Comparison of ENCODE assay signal across 1 cellular context in genomic region chr6:111483736-111484654, GRCh38.
TF ChIP-seq lines count a peak whose summit lies in the region.

No MANE protein-coding gene starts in this region.

TF ChIP-seq in HepG2, 621 proteins besides CTCF, POLR2A, EP300 and RAD21 (continued from another document and continues in another):
- peak; percentile 73 for TF ChIP-seq ZNF784 (CRISPR knock-in tag; IDR thresholded peaks at IDR 0.05; ENCODE audit: borderline replicate concordance)
- peak; percentile 64 for TF ChIP-seq SP5 (CRISPR knock-in tag; IDR thresholded peaks at IDR 0.05; ENCODE audit: borderline replicate concordance, low read depth)
- TF ChIP-seq ZNF30 (CRISPR knock-in tag; IDR thresholded peaks at IDR 0.05) = no peak
- no peak for TF ChIP-seq RORA (CRISPR knock-in tag; IDR thresholded peaks at IDR 0.05)
- peak; percentile 42; the same call in 1 of the 2 replicates for TF ChIP-seq FOXO1 (CRISPR knock-in tag; IDR thresholded peaks at IDR 0.05)
- TF ChIP-seq ZNF781 (CRISPR knock-in tag; IDR thresholded peaks at IDR 0.05; ENCODE audit: borderline replicate concordance, not compliant biosample characterization) = peak; percentile 78
- TF ChIP-seq DBP (CRISPR knock-in tag; IDR thresholded peaks at IDR 0.05; ENCODE audit: not compliant biosample characterization) = no peak
- TF ChIP-seq ZNF292 (CRISPR knock-in tag; IDR thresholded peaks at IDR 0.05; ENCODE audit: borderline replicate concordance, low read depth) = peak; percentile 70
- TF ChIP-seq GTF3A (CRISPR knock-in tag; conservative IDR thresholded peaks at IDR 0.05) = no peak
- TF ChIP-seq MNT (IDR thresholded peaks at IDR 0.05) = no peak
- TF ChIP-seq ZNF746 (CRISPR knock-in tag; IDR thresholded peaks at IDR 0.05) = peak; percentile 35; the same call in 1 of the 2 replicates
- TF ChIP-seq ZNF3 (CRISPR knock-in tag; IDR thresholded peaks at IDR 0.05) = peak; percentile 80
- no peak for TF ChIP-seq ZNF609 (CRISPR knock-in tag; IDR thresholded peaks at IDR 0.05; ENCODE audit: borderline replicate concordance)
- TF ChIP-seq NFE2L1 (CRISPR knock-in tag; IDR thresholded peaks at IDR 0.05; ENCODE audit: borderline replicate concordance) = no peak
- peak; percentile 59 for TF ChIP-seq ZNF230 (CRISPR knock-in tag; IDR thresholded peaks at IDR 0.05)
- TF ChIP-seq ERF (CRISPR knock-in tag; IDR thresholded peaks at IDR 0.05) = peak; percentile 77
- peak; percentile 9; the same call in 1 of the 2 replicates for TF ChIP-seq ZNF337 (CRISPR knock-in tag; IDR thresholded peaks at IDR 0.05; ENCODE audit: borderline replicate concordance, low read depth)
- TF ChIP-seq ZKSCAN1 (IDR thresholded peaks at IDR 0.05; ENCODE audit: low read length) = peak; percentile 14
- no peak for TF ChIP-seq SOX5 (CRISPR knock-in tag; IDR thresholded peaks at IDR 0.05; ENCODE audit: borderline replicate concordance)
- TF ChIP-seq TARDBP (CRISPR knock-in tag; IDR thresholded peaks at IDR 0.05) = no peak
- TF ChIP-seq ZNF775 (CRISPR knock-in tag; IDR thresholded peaks at IDR 0.05; ENCODE audit: borderline replicate concordance) = no peak
- no peak; the same call in none of the 2 replicates for TF ChIP-seq ZNF615 (CRISPR knock-in tag; IDR thresholded peaks at IDR 0.05; ENCODE audit: borderline replicate concordance)
- peak; percentile 26 for TF ChIP-seq PHF5A (CRISPR knock-in tag; IDR thresholded peaks at IDR 0.05; ENCODE audit: low read depth, unreplicated experiment)
- TF ChIP-seq MBD4 (IDR thresholded peaks at IDR 0.05; ENCODE audit: borderline replicate concordance, low read length) = peak; percentile 74; the same call in 1 of the 2 replicates
- 0 out of 2 replicates have a peak, but pooled peaks have one; percentile 4 for TF ChIP-seq ZNF773 (CRISPR knock-in tag; IDR thresholded peaks at IDR 0.05; ENCODE audit: borderline replicate concordance)
- TF ChIP-seq TERF1 (CRISPR knock-in tag; IDR thresholded peaks at IDR 0.05) = no peak
- TF ChIP-seq RXRB (CRISPR knock-in tag; IDR thresholded peaks at IDR 0.05; ENCODE audit: borderline replicate concordance) = peak; percentile 32; the same call in 1 of the 2 replicates
- TF ChIP-seq ZBTB3 (CRISPR knock-in tag; IDR thresholded peaks at IDR 0.05; ENCODE audit: borderline replicate concordance, low read depth) = no peak
- TF ChIP-seq ATF4 (CRISPR knock-in tag; IDR thresholded peaks at IDR 0.05) = peak in 1 of 2 experiments; percentile 60; a peak in 2 of 4 replicates
- peak; percentile 48; the same call in 1 of the 2 replicates for TF ChIP-seq MTF1 (CRISPR knock-in tag; IDR thresholded peaks at IDR 0.05)
- peak; percentile 68 for TF ChIP-seq ZNF33B (CRISPR knock-in tag; IDR thresholded peaks at IDR 0.05)
- TF ChIP-seq ZNF513 (CRISPR knock-in tag; conservative IDR thresholded peaks at IDR 0.05) = no peak
- TF ChIP-seq ZNF816 (CRISPR knock-in tag; IDR thresholded peaks at IDR 0.05; ENCODE audit: borderline replicate concordance) = no peak
- no peak for TF ChIP-seq ZUFSP (CRISPR knock-in tag; IDR thresholded peaks at IDR 0.05; ENCODE audit: borderline replicate concordance)
- no peak for TF ChIP-seq ZNF382 (CRISPR knock-in tag; IDR thresholded peaks at IDR 0.05; ENCODE audit: borderline replicate concordance)
- no peak for TF ChIP-seq GABPA (IDR thresholded peaks at IDR 0.05; ENCODE audit: low read depth, low read length)
- no peak for TF ChIP-seq GABPA (CRISPR knock-in tag; IDR thresholded peaks at IDR 0.05; ENCODE audit: low read depth)
- TF ChIP-seq NFRKB (IDR thresholded peaks at IDR 0.05) = no peak
- no peak for TF ChIP-seq ZNF720 (CRISPR knock-in tag; IDR thresholded peaks at IDR 0.05)
- TF ChIP-seq MYPOP (CRISPR knock-in tag; IDR thresholded peaks at IDR 0.05) = 0 out of 2 replicates have a peak, but pooled peaks have one; percentile 61
- TF ChIP-seq ZNF160 (CRISPR knock-in tag; IDR thresholded peaks at IDR 0.05) = peak; percentile 50; the same call in 1 of the 2 replicates
- no peak for TF ChIP-seq ZSCAN5A (CRISPR knock-in tag; IDR thresholded peaks at IDR 0.05; ENCODE audit: borderline replicate concordance)
- TF ChIP-seq IRF9 (CRISPR knock-in tag; IDR thresholded peaks at IDR 0.05; ENCODE audit: borderline replicate concordance) = 0 out of 2 replicates have a peak, but pooled peaks have one; percentile 89
- no peak; the same call in 1 of the 2 replicates for TF ChIP-seq ZFP82 (CRISPR knock-in tag; IDR thresholded peaks at IDR 0.05; ENCODE audit: borderline replicate concordance)
- TF ChIP-seq DR1 (CRISPR knock-in tag; IDR thresholded peaks at IDR 0.05) = peak; percentile 92
- TF ChIP-seq MEIS1 (CRISPR knock-in tag; IDR thresholded peaks at IDR 0.05; ENCODE audit: borderline replicate concordance) = peak; percentile 44; the same call in 1 of the 2 replicates
- peak; percentile 69 for TF ChIP-seq ZNF234 (CRISPR knock-in tag; conservative IDR thresholded peaks at IDR 0.05)
- TF ChIP-seq ZNF20 (CRISPR knock-in tag; IDR thresholded peaks at IDR 0.05) = no peak
